1 cellular context compared by ENCODE assay signal in genomic region chr17:34980681-34981537, GRCh38.
TF ChIP-seq lines count a peak whose summit lies in the region.

No MANE protein-coding gene starts in this region.

TF ChIP-seq in HepG2, 621 proteins besides CTCF, POLR2A, EP300 and RAD21 (continued from another document and continues in another):
- TF ChIP-seq ZNF75D (CRISPR knock-in tag; IDR thresholded peaks at IDR 0.05; ENCODE audit: borderline replicate concordance) (0 out of 2 replicates have a peak, but pooled peaks have one; percentile 29), ZNF605 (CRISPR knock-in tag; IDR thresholded peaks at IDR 0.05) (no peak), ZUFSP (CRISPR knock-in tag; IDR thresholded peaks at IDR 0.05; ENCODE audit: borderline replicate concordance) (no peak), PHF21A (CRISPR knock-in tag; IDR thresholded peaks at IDR 0.05) (no peak), ZBTB10 (CRISPR knock-in tag; IDR thresholded peaks at IDR 0.05; ENCODE audit: borderline replicate concordance) (0 out of 2 replicates have a peak, but pooled peaks have one; percentile 45), ZNF777 (CRISPR knock-in tag; IDR thresholded peaks at IDR 0.05) (peak; percentile 47; the same call in 1 of the 2 replicates), BCL6 (CRISPR knock-in tag; IDR thresholded peaks at IDR 0.05) (peak; percentile 98), ZNF704 (CRISPR knock-in tag; IDR thresholded peaks at IDR 0.05; ENCODE audit: borderline replicate concordance) (0 out of 2 replicates have a peak, but pooled peaks have one; percentile 31), ZNF589 (CRISPR knock-in tag; conservative IDR thresholded peaks at IDR 0.05) (0 out of 2 replicates have a peak, but pooled peaks have one; percentile 32), GMEB2 (CRISPR knock-in tag; IDR thresholded peaks at IDR 0.05; ENCODE audit: low read depth) (no peak), KDM2A (CRISPR knock-in tag; IDR thresholded peaks at IDR 0.05; ENCODE audit: borderline replicate concordance, low read depth) (no peak; the same call in 1 of the 2 replicates), FOXP1 (IDR thresholded peaks at IDR 0.05) (no peak), FOXP1 (CRISPR knock-in tag; IDR thresholded peaks at IDR 0.05) (no peak), HNRNPLL (IDR thresholded peaks at IDR 0.05; ENCODE audit: low read depth, low read length, poor library complexity, severe bottlenecking) (peak; percentile 51), TMF1 (CRISPR knock-in tag; IDR thresholded peaks at IDR 0.05; ENCODE audit: low read depth) (0 out of 2 replicates have a peak, but pooled peaks have one; percentile 46), KDM4B (CRISPR knock-in tag; IDR thresholded peaks at IDR 0.05) (no peak), SAP130 (CRISPR knock-in tag; IDR thresholded peaks at IDR 0.05; ENCODE audit: low read depth) (peak; percentile 66), ADNP (CRISPR knock-in tag; IDR thresholded peaks at IDR 0.05) (no peak), CBX5 (CRISPR knock-in tag; IDR thresholded peaks at IDR 0.05; ENCODE audit: borderline replicate concordance) (peak; percentile 50; the same call in 1 of the 2 replicates), ZNF770 (CRISPR knock-in tag; IDR thresholded peaks at IDR 0.05) (peak; percentile 71), ZMAT3 (CRISPR knock-in tag; conservative IDR thresholded peaks at IDR 0.05) (peak; percentile 71; the same call in 1 of the 2 replicates), PATZ1 (CRISPR knock-in tag; IDR thresholded peaks at IDR 0.05) (peak; percentile 30; the same call in 1 of the 2 replicates), KDM5A (IDR thresholded peaks at IDR 0.05; ENCODE audit: borderline replicate concordance, low read length) (peak; percentile 17; the same call in 1 of the 2 replicates), ZSCAN31 (CRISPR knock-in tag; IDR thresholded peaks at IDR 0.05; ENCODE audit: low read depth) (peak; percentile 66; the same call in 1 of the 2 replicates), NR2F2 (IDR thresholded peaks at IDR 0.05; ENCODE audit: borderline replicate concordance, low read depth) (no peak), MYC (CRISPR knock-in tag; IDR thresholded peaks at IDR 0.05; ENCODE audit: borderline replicate concordance) (peak; percentile 77), ZNF816 (CRISPR knock-in tag; IDR thresholded peaks at IDR 0.05; ENCODE audit: borderline replicate concordance) (0 out of 2 replicates have a peak, but pooled peaks have one; percentile 16), LCORL (IDR thresholded peaks at IDR 0.05) (no peak), LCORL (CRISPR knock-in tag; IDR thresholded peaks at IDR 0.05) (0 out of 2 replicates have a peak, but pooled peaks have one; percentile 38), ZNF280D (CRISPR knock-in tag; IDR thresholded peaks at IDR 0.05) (peak; percentile 63; the same call in 1 of the 2 replicates), ZNF781 (CRISPR knock-in tag; IDR thresholded peaks at IDR 0.05; ENCODE audit: borderline replicate concordance, not compliant biosample characterization) (peak; percentile 88), HNRNPL (IDR thresholded peaks at IDR 0.05; ENCODE audit: low read depth, low read length) (0 out of 2 replicates have a peak, but pooled peaks have one; percentile 50), ZBTB2 (CRISPR knock-in tag; IDR thresholded peaks at IDR 0.05; ENCODE audit: low read depth) (0 out of 2 replicates have a peak, but pooled peaks have one; percentile 9), RFX5 (IDR thresholded peaks at IDR 0.05; ENCODE audit: low read depth, low read length) (no peak), IRX3 (CRISPR knock-in tag; IDR thresholded peaks at IDR 0.05; ENCODE audit: borderline replicate concordance, low read depth) (0 out of 2 replicates have a peak, but pooled peaks have one; percentile 31), ZKSCAN5 (CRISPR knock-in tag; IDR thresholded peaks at IDR 0.05) (0 out of 2 replicates have a peak, but pooled peaks have one; percentile 36), ZNF547 (CRISPR knock-in tag; IDR thresholded peaks at IDR 0.05) (0 out of 2 replicates have a peak, but pooled peaks have one; percentile 14), PRDM15 (CRISPR knock-in tag; IDR thresholded peaks at IDR 0.05) (peak; percentile 85), NKX3-1 (CRISPR knock-in tag; IDR thresholded peaks at IDR 0.05) (peak; percentile 42; the same call in 1 of the 2 replicates)
